Comparison of ENCODE assay signal across 15 cellular contexts in the genomic region with DNA sequence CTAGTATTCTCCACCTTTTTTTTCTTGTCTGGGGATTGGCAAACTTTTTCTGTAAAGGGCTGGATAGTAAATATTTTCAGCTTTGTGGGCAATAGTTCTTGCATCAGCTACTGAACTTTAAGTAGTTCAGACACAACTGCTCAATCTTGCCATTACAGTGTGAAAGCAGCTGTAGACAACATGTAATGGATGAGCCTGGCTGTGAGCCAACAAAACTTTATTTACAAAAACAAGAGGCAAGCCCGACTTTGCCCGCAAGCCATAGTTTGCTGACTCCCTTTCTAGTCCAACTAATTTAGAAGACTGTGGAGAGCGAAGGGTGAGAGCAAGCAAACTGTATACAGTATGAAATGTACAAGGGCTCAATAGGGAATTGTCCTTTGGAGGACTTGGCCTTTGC. TPM values are rescaled to one million over a fixed set of nuclear protein-coding genes. Genes with fewer than 3 reads are reported as not detected.
DNase-seq lines count a peak whose midpoint lies in the region; ATAC-seq, FAIRE-seq and TF ChIP-seq lines count a peak whose summit lies in the region.
"Had no signal": no experiment of that assay in that cellular context is flagged by ENCODE, and none has a peak within 500 bp of the region (broad histone marks: within the 10 kb centered on the region; RNA-seq: fewer than 3 reads in every experiment).

No MANE protein-coding gene starts in this region.

- H3K36me3 ChIP-seq in bronchial epithelial cell (ENCODE audit: control insufficient read depth, insufficient read depth, low read length): no peaks in the 10 kb centered on the region
- H3K36me3 ChIP-seq: HAP-1 had no signal

- DNase-seq in NCI-H748 (lab: John Stamatoyannopoulos, UW; ENCODE audit: unreplicated experiment) (peak; percentile 10), NCI-H748 treated with DMSO at 0.1 percent for 48 hours (lab: John Stamatoyannopoulos, UW) (no peak), NCI-H1105 treated with DMSO at 0.1 percent for 48 hours (lab: John Stamatoyannopoulos, UW) (peak; percentile 68), bronchial epithelial cell (ENCODE audit: low read depth) (peak; percentile 50), substantia nigra (lab: John Stamatoyannopoulos, UW) (peak in 1 of 49 donors; percentile 23), NK-92 (lab: John Stamatoyannopoulos, UW; ENCODE audit: unreplicated experiment) (no peak), GM12891 (ENCODE audit: insufficient read length, low spot score) (no peak)
- DNase-seq: COR-L47, NCI-H187 treated with DMSO at 0.1 percent for 48 hours, NCI-H82 had no signal

- no peak for TF ChIP-seq CTCF in bronchial epithelial cell (IDR thresholded peaks at IDR 0.05; ENCODE audit: insufficient read depth, low read length, severe bottlenecking)

- no peak for FAIRE-seq in bronchial epithelial cell (lab: Jason Lieb, UNC)
- FAIRE-seq in GM12891 (lab: Jason Lieb, UNC): no peak
- FAIRE-seq: A549, G401.6, GM12892 had no signal

- no peak for TF ChIP-seq POLR2A in GM12891 (IDR thresholded peaks at IDR 0.05; ENCODE audit: low read depth, low read length)

- peak overlapping the region; percentile 58 for H3K27ac ChIP-seq in substantia nigra (ENCODE audit: low read depth, low read length, poor library complexity, severe bottlenecking)
- H3K27ac ChIP-seq: A549 had no signal

- H3K4me3 ChIP-seq in bronchial epithelial cell (ENCODE audit: low read depth, low read length): no peak overlapping the region
- H3K4me3 ChIP-seq: A549, HAP-1 had no signal

- H3K27me3 ChIP-seq in bronchial epithelial cell (ENCODE audit: control insufficient read depth, insufficient read depth, low read length): no peaks in the 10 kb centered on the region

- no peak for ATAC-seq in HG03095 (IDR thresholded peaks at IDR 0.05; ENCODE audit: unreplicated experiment)
- ATAC-seq: A549 had no signal

TF ChIP-seq in GM12891, 5 proteins besides CTCF, POLR2A, EP300 and RAD21:
- TF ChIP-seq TAF1 (IDR thresholded peaks at IDR 0.05; ENCODE audit: low read depth, low read length) (no peak), PAX5 (IDR thresholded peaks at IDR 0.05; ENCODE audit: insufficient read depth, low read length, severe bottlenecking) (no peak), POLR2AphosphoS5 (IDR thresholded peaks at IDR 0.05; ENCODE audit: low read depth, low read length) (no peak), SPI1 (IDR thresholded peaks at IDR 0.05; ENCODE audit: low read depth, low read length) (no peak), POU2F2 (IDR thresholded peaks at IDR 0.05; ENCODE audit: low read depth, low read length) (no peak)

RNA-seq across cellular contexts. Expression of gene FRMD4B, which starts 6.2 kb away (rescaled TPM):
- 31.3 and 61.3 TPM in 2 replicates for total RNA-seq in bronchial epithelial cell
- polyA plus RNA-seq in GM12891 (2012; ENCODE audit: low read depth, missing spikeins): 4.6 TPM

Comparison
In these comparisons a context has a peak if more than half of its experiments do, and no peak if none do; other contexts are left out.
1. DNase-seq: peak in NCI-H748 (single experiment), NCI-H1105 treated with DMSO at 0.1 percent for 48 hours (single experiment) and bronchial epithelial cell (single experiment); none in NCI-H748 treated with DMSO at 0.1 percent for 48 hours (single experiment), NK-92 (single experiment) and GM12891 (single experiment).